10 cellular contexts compared by ENCODE assay signal in genomic region chr19:1453525-1454371, GRCh38. TPM values are rescaled to one million over a fixed set of nuclear protein-coding genes. Genes with fewer than 3 reads are reported as not detected.
A peak's percentile ranks its signal among the peaks of the same experiment; 100 is the strongest.
DNase-seq lines count a peak whose midpoint lies in the region; ATAC-seq and TF ChIP-seq lines count a peak whose summit lies in the region.
"Had no signal": no experiment of that assay in that cellular context is flagged by ENCODE, and none has a peak within 500 bp of the region (broad histone marks: within the 10 kb centered on the region; RNA-seq: fewer than 3 reads in every experiment).

No MANE protein-coding gene starts in this region.

- TF ChIP-seq CTCF in fibroblast of mammary gland (conservative IDR thresholded peaks at IDR 0.05; ENCODE audit: control insufficient read depth, insufficient read depth, low read depth, low read length) = no peak
- TF ChIP-seq CTCF in lower lobe of right lung (IDR thresholded peaks at IDR 0.05) = no peak

- H3K27ac ChIP-seq in SJCRH30 = no peak overlapping the region; the same call in 1 of the 2 replicates
- H3K27ac ChIP-seq in substantia nigra (ENCODE audit: low read depth, low read length, poor library complexity, severe bottlenecking) = peak overlapping the region; percentile 97
- no peak overlapping the region for H3K27ac ChIP-seq in lower lobe of right lung
- H3K27ac ChIP-seq: epithelial cell of prostate had no signal

- H3K4me3 ChIP-seq in SJCRH30 (peak overlapping the region; percentile 42), fibroblast of mammary gland (ENCODE audit: control insufficient read depth, low read depth, low read length) (no peak overlapping the region), lower lobe of right lung (no peak overlapping the region)

- H3K36me3 ChIP-seq in SJCRH30 (no peaks in the 10 kb centered on the region), lower lobe of right lung (no peaks in the 10 kb centered on the region)

- ATAC-seq in lower lobe of right lung (no peak), GM21515 (IDR thresholded peaks at IDR 0.05; ENCODE audit: unreplicated experiment) (no peak)

- peaks cover 17% of the 10 kb centered on the region; the same call in 1 of the 2 replicates for H3K4me1 ChIP-seq in SJCRH30
- peaks cover 21% of the 10 kb centered on the region for H3K4me1 ChIP-seq in lower lobe of right lung

- intact Hi-C loops in lower lobe of right lung (cut with DNase I) = no loop called here

- DNase-seq in DMS53 (lab: John Stamatoyannopoulos, UW) (peak; percentile 37), DMS53 treated with DMSO at 0.1 percent for 48 hours (lab: John Stamatoyannopoulos, UW; ENCODE audit: unreplicated experiment) (no peak), SJCRH30 (peak; percentile 90 to 91), fibroblast of mammary gland (ENCODE audit: low read depth) (peak; percentile 62), substantia nigra (lab: John Stamatoyannopoulos, UW) (peak; percentile 74 to 100 (median 96)), ureter (ENCODE audit: low spot score) (no peak), lower lobe of right lung (no peak)
- DNase-seq: stimulated activated CD8-positive, alpha-beta memory T cell treated with anti-CD3 and anti-CD28 coated beads, Interleukin-4, amount 100 ng/mL, for 48 hours had no signal

- H3K9me3 ChIP-seq in SJCRH30 (replicated peaks) (no peaks in the 10 kb centered on the region), lower lobe of right lung (no peaks in the 10 kb centered on the region)

- peaks cover 17% of the 10 kb centered on the region for H3K27me3 ChIP-seq in SJCRH30
- H3K27me3 ChIP-seq in lower lobe of right lung (ENCODE audit: low read depth) = peaks cover 97% of the 10 kb centered on the region

RNA-seq across cellular contexts. Expression of gene APC2, which starts 3.8 kb away (rescaled TPM):
- total RNA-seq in SJCRH30 (2014; rRNA removed; shearing (Covaris generic)) = 0.13 and 0.24 TPM in 2 replicates
- total RNA-seq in ureter (0.26 TPM), lower lobe of right lung (0.12 TPM)

RNA-seq across cellular contexts. Expression of gene RPS15, which starts 15.6 kb away (rescaled TPM):
- 1,359 and 1,591 TPM in 2 replicates for total RNA-seq in SJCRH30 (2014; rRNA removed; shearing (Covaris generic))
- total RNA-seq in ureter = 1,085 TPM
- 854 TPM for total RNA-seq in lower lobe of right lung

RNA-seq across cellular contexts. Expression of gene C19orf25, which starts 25.3 kb away (rescaled TPM):
- total RNA-seq in SJCRH30 (2014; rRNA removed; shearing (Covaris generic)) = 26.6 and 29.4 TPM in 2 replicates
- total RNA-seq in ureter (23.9 TPM), lower lobe of right lung (28.5 TPM)

RNA-seq across cellular contexts. Expression of gene PCSK4, which starts 36.4 kb away (rescaled TPM):
- 0.58 and 1.1 TPM in 2 replicates for total RNA-seq in SJCRH30 (2014; rRNA removed; shearing (Covaris generic))
- 4.5 TPM for total RNA-seq in ureter
- 7.4 TPM for total RNA-seq in lower lobe of right lung

RNA-seq across cellular contexts. Expression of gene REEP6, which starts 37.2 kb away (rescaled TPM):
- 0.41 and 0.45 TPM in 2 replicates for total RNA-seq in SJCRH30 (2014; rRNA removed; shearing (Covaris generic))
- total RNA-seq in ureter (50.0 TPM), lower lobe of right lung (2.5 TPM)

Comparison
In these comparisons a context has a peak if more than half of its experiments do, and no peak if none do; other contexts are left out.
1. DNase-seq: peak in DMS53 (single experiment), SJCRH30 (2 of 2), fibroblast of mammary gland (single experiment) and substantia nigra (49 of 49); none in DMS53 treated with DMSO at 0.1 percent for 48 hours (single experiment), ureter (single experiment) and lower lobe of right lung (single experiment).